ENCODE assay signal across 15 cellular contexts in genomic region chr1:223229756-223230155, GRCh38.
A peak's percentile ranks its signal among the peaks of the same experiment; 100 is the strongest.
DNase-seq lines count a peak whose midpoint lies in the region; ATAC-seq and TF ChIP-seq lines count a peak whose summit lies in the region.
"Had no signal": no experiment of that assay in that cellular context is flagged by ENCODE, and none has a peak within 500 bp of the region (broad histone marks: within the 10 kb centered on the region; RNA-seq: fewer than 3 reads in every experiment).

No MANE protein-coding gene starts in this region.

- no peaks in the 10 kb centered on the region for H3K36me3 ChIP-seq in heart left ventricle
- H3K36me3 ChIP-seq: HAP-1 had no signal

- peaks cover 0 to 21% (median 14%) of the 10 kb centered on the region in 12 donors for H3K4me1 ChIP-seq in heart left ventricle
- H3K4me1 ChIP-seq: HAP-1 had no signal

- DNase-seq in natural killer cell (no peak), epithelial cell of prostate (ENCODE audit: low read depth, low spot score) (no peak), heart left ventricle (no peak), NCI-H2171 (lab: John Stamatoyannopoulos, UW) (no peak)
- no peak for DNase-seq in natural killer cell treated with Interleukin-12 subunit alpha and Interleukin-12 subunit beta and Interleukin-15 and Interleukin-18, amount 100 ng/mL, for 72 hours (ENCODE audit: low spot score)
- DNase-seq in activated CD4-positive, alpha-beta T cell treated with anti-CD3 and anti-CD28 coated beads, Interleukin-2, amount 50 U/mL, for 48 hours: peak; percentile 12 to 22
- DNase-seq: activated CD4-positive, CD25-positive, alpha-beta regulatory T cell treated with anti-CD3 and anti-CD28 coated beads, Interleukin-2, amount 50 U/mL, for 72 hours; NCI-H1436 treated with DMSO at 0.1 percent for 48 hours; NCI-H446 treated with DMSO at 0.1 percent for 48 hours; nucleus accumbens had no signal

- TF ChIP-seq CTCF in natural killer cell (IDR thresholded peaks at IDR 0.05) (no peak), heart left ventricle (IDR thresholded peaks at IDR 0.05) (no peak)

- H3K27ac ChIP-seq in epithelial cell of prostate: peak overlapping the region; percentile 91
- no peak overlapping the region for H3K27ac ChIP-seq in heart left ventricle
- H3K27ac ChIP-seq: KMS-11 had no signal

- no peak overlapping the region for H3K27ac Mint-ChIP-seq in natural killer cell
- H3K27ac Mint-ChIP-seq in natural killer cell treated with Interleukin-12 subunit alpha and Interleukin-12 subunit beta and Interleukin-15 and Interleukin-18, amount 100 ng/mL, for 72 hours: no peak overlapping the region

- H3K4me3 Mint-ChIP-seq in natural killer cell: peak overlapping the region; percentile 25
- no peak overlapping the region for H3K4me3 Mint-ChIP-seq in natural killer cell treated with Interleukin-12 subunit alpha and Interleukin-12 subunit beta and Interleukin-15 and Interleukin-18, amount 100 ng/mL, for 72 hours

- 82 to 91% (median 87%) methylated on average over 3 of the region's 3 CpGs for WGBS in heart left ventricle, 4 donors

- H3K27me3 ChIP-seq in heart left ventricle: no peaks in the 10 kb centered on the region

- peaks cover 17 to 19% of the 10 kb centered on the region in 2 donors for H3K4me1 Mint-ChIP-seq in natural killer cell
- peaks cover 8 to 17% of the 10 kb centered on the region in 2 donors for H3K4me1 Mint-ChIP-seq in natural killer cell treated with Interleukin-12 subunit alpha and Interleukin-12 subunit beta and Interleukin-15 and Interleukin-18, amount 100 ng/mL, for 72 hours (ENCODE audit: low read depth in 2 of 2)

- no peaks in the 10 kb centered on the region for H3K9me3 Mint-ChIP-seq in natural killer cell
- H3K9me3 Mint-ChIP-seq in natural killer cell treated with Interleukin-12 subunit alpha and Interleukin-12 subunit beta and Interleukin-15 and Interleukin-18, amount 100 ng/mL, for 72 hours: no peaks in the 10 kb centered on the region

- H3K4me3 ChIP-seq in heart left ventricle: no peak overlapping the region
- H3K4me3 ChIP-seq: HAP-1, skin epidermis had no signal

- no peaks in the 10 kb centered on the region for H3K36me3 Mint-ChIP-seq in natural killer cell
- no peaks in the 10 kb centered on the region for H3K36me3 Mint-ChIP-seq in natural killer cell treated with Interleukin-12 subunit alpha and Interleukin-12 subunit beta and Interleukin-15 and Interleukin-18, amount 100 ng/mL, for 72 hours

- peak in 1 of 3 donors; percentile 28 for ATAC-seq in natural killer cell
- no peak for ATAC-seq in natural killer cell treated with Interleukin-12 subunit alpha and Interleukin-12 subunit beta and Interleukin-15 and Interleukin-18, amount 100 ng/mL, for 72 hours
- ATAC-seq in HG03460 (IDR thresholded peaks at IDR 0.05; ENCODE audit: unreplicated experiment): no peak
- no peak for ATAC-seq in heart left ventricle
- ATAC-seq in GM18873 (IDR thresholded peaks at IDR 0.05; ENCODE audit: low FRiP score, unreplicated experiment): no peak

- intact Hi-C loops in natural killer cell (cut with micrococcal nuclease) (no loop called here), heart left ventricle (cut with DNase I) (loop anchor here in 1 of 10 donors (5.0 kb wide), 1 partner anchor 133 kb away; the partner anchor contains the start of gene SUSD4)

- peaks cover 16 to 29% of the 10 kb centered on the region in 2 donors for H3K27me3 Mint-ChIP-seq in natural killer cell (ENCODE audit: low read depth in 2 of 2)
- peaks cover 9 to 18% of the 10 kb centered on the region in 2 donors for H3K27me3 Mint-ChIP-seq in natural killer cell treated with Interleukin-12 subunit alpha and Interleukin-12 subunit beta and Interleukin-15 and Interleukin-18, amount 100 ng/mL, for 72 hours

- no peaks in the 10 kb centered on the region for H3K9me3 ChIP-seq in heart left ventricle
- H3K9me3 ChIP-seq: HAP-1 had no signal

- TF ChIP-seq POLR2A in heart left ventricle (IDR thresholded peaks at IDR 0.05): no peak

Comparison
In these comparisons a context has a peak if more than half of its experiments do, and no peak if none do; other contexts are left out.
1. DNase-seq: peak in activated CD4-positive, alpha-beta T cell treated with anti-CD3 and anti-CD28 coated beads, Interleukin-2, amount 50 U/mL, for 48 hours (2 of 2); none in natural killer cell (single experiment), natural killer cell treated with Interleukin-12 subunit alpha and Interleukin-12 subunit beta and Interleukin-15 and Interleukin-18, amount 100 ng/mL, for 72 hours (single experiment), epithelial cell of prostate (single experiment), heart left ventricle (0 of 5) and NCI-H2171 (single experiment).